ENCODE assay signal across 20 cellular contexts in the genomic region with DNA sequence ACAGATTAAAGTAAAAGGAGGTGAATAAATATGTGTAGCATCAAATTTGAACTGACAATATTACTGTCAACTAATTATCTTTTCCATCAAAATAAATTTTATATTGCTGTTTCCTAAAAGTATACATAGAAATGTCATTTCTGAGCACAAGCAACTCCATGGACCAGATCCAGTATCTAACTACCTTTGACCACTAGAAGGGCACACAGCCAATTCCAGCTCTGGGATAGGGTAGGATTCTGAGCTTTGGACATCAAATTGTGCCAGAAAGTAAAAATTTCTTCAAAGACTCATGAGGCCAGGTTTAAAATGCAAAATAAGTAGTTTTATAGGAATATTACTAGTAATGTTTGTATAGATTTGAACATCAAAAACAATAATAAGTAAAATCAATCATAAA. TPM values are rescaled to one million over a fixed set of nuclear protein-coding genes. Genes with fewer than 3 reads are reported as not detected.
DNase-seq lines count a peak whose midpoint lies in the region; ATAC-seq, FAIRE-seq and TF ChIP-seq lines count a peak whose summit lies in the region.
"Had no signal": no experiment of that assay in that cellular context is flagged by ENCODE, and none has a peak within 500 bp of the region (broad histone marks: within the 10 kb centered on the region; RNA-seq: fewer than 3 reads in every experiment).

No MANE protein-coding gene starts in this region.

- H3K36me3 ChIP-seq in liver (ENCODE audit: control insufficient read depth in 4 of 4, insufficient read depth in 3 of 4, low read depth in 1 of 4, low read length in 3 of 4): peaks cover 3 to 20% (median 12%) of the 10 kb centered on the region in 4 donors
- no peaks in the 10 kb centered on the region for H3K36me3 ChIP-seq in HepG2 (replicated peaks in 1 of 2; ENCODE audit: control insufficient read depth in 1 of 2, insufficient read depth in 2 of 2, low read length in 2 of 2)
- H3K36me3 ChIP-seq in heart left ventricle: no peaks in the 10 kb centered on the region
- H3K36me3 ChIP-seq: BLaER1 treated with 17β-estradiol and CSF1 and Interleukin-3, amounts not matched to agents 10 nM and 100 nM had no signal

- POLR2A ChIA-PET in HepG2 (lab: Yijun Ruan, JAX): no interaction called here

- no TSS peak for BruUV-seq in HepG2 (replicated peaks; lab: Mats Ljungman, UMichigan)

- in situ Hi-C loops in HepG2 (cut with HindIII; ENCODE audit: extremely low pct_ligation_motif_present, low pct_unique_long_range_greater_than_20kb): no loop called here

- DNase-seq in HepG2 (ENCODE audit: low spot score) (no peak), left lobe of liver (ENCODE audit: low spot score) (peak; percentile 77), heart left ventricle (no peak)
- DNase-seq: AML-193; Caco-2; Calu3; CD4-positive, alpha-beta T cell; CD8-positive, alpha-beta T cell; DMS79 treated with DMSO at 0.1 percent for 48 hours; GF-D8 had no signal

- H3K4me1 ChIP-seq in liver (ENCODE audit: control insufficient read depth in 4 of 4, insufficient read depth in 4 of 4, low read length in 3 of 4) (peaks cover 8 to 36% (median 31%) of the 10 kb centered on the region in 4 donors), HepG2 (ENCODE audit: insufficient read depth, low read length) (peaks cover 10% of the 10 kb centered on the region; the same call in 1 of the 2 replicates), heart left ventricle (no peaks in the 10 kb centered on the region)
- H3K4me1 ChIP-seq: A549; BLaER1 treated with 17β-estradiol and CSF1 and Interleukin-3, amounts not matched to agents 10 nM and 100 nM; Caco-2 had no signal

- TF ChIP-seq RAD21 in liver (IDR thresholded peaks at IDR 0.05) (peak; percentile 54 to 58), HepG2 (CRISPR knock-in tag; IDR thresholded peaks at IDR 0.05) (no peak)

- no peak overlapping the region for H3K9ac ChIP-seq in liver (ENCODE audit: low read depth in 1 of 2, low read length in 2 of 2)
- no peak overlapping the region for H3K9ac ChIP-seq in HepG2 (ENCODE audit: insufficient read depth, low read depth, low read length)
- H3K9ac ChIP-seq: BLaER1 treated with 17β-estradiol and CSF1 and Interleukin-3, amounts not matched to agents 10 nM and 100 nM had no signal

- H3K4me3 ChIP-seq in liver (ENCODE audit: low read depth in 1 of 3, low read length in 3 of 3): no peak overlapping the region
- no peak overlapping the region for H3K4me3 ChIP-seq in HepG2 (replicated peaks in 1 of 3; ENCODE audit: insufficient read depth in 1 of 3, low read depth in 2 of 3, low read length in 3 of 3)
- no peak overlapping the region for H3K4me3 ChIP-seq in heart left ventricle
- H3K4me3 ChIP-seq: A549; BLaER1 treated with 17β-estradiol and CSF1 and Interleukin-3, amounts not matched to agents 10 nM and 100 nM had no signal

- H3K27ac ChIP-seq in liver (ENCODE audit: low read depth in 1 of 2, low read length in 2 of 2) (no peak overlapping the region), HepG2 (ENCODE audit: extremely low read length, insufficient read depth, low read length) (no peak overlapping the region), heart left ventricle (no peak overlapping the region)
- H3K27ac ChIP-seq: 22Rv1; A549; BLaER1 treated with 17β-estradiol and CSF1 and Interleukin-3, amounts not matched to agents 10 nM and 100 nM; C4-2B had no signal

- TF ChIP-seq POLR2A in HepG2 (IDR thresholded peaks at IDR 0.05; ENCODE audit: insufficient read depth in 1 of 2, low read depth in 2 of 2, low read length in 2 of 2) (no peak), heart left ventricle (IDR thresholded peaks at IDR 0.05) (no peak)

- ATAC-seq in HepG2 (no peak), left lobe of liver (peak; percentile 75), HG03457 (IDR thresholded peaks at IDR 0.05; ENCODE audit: unreplicated experiment) (no peak), heart left ventricle (no peak)
- ATAC-seq: A549; CD8-positive, alpha-beta T cell had no signal

- no peak overlapping the region for H2AFZ ChIP-seq in HepG2 (ENCODE audit: low read length)

- no peaks in the 10 kb centered on the region for H3K9me3 ChIP-seq in liver (ENCODE audit: control insufficient read depth in 4 of 4, low read length in 3 of 4)
- H3K9me3 ChIP-seq in HepG2 (ENCODE audit: low read length): peaks cover 27% of the 10 kb centered on the region
- H3K9me3 ChIP-seq in heart left ventricle: peaks cover 0 to 18% (median 5%) of the 10 kb centered on the region in 12 donors

- TF ChIP-seq CTCF in liver (IDR thresholded peaks at IDR 0.05; ENCODE audit: low read depth, low read length, missing input control) (peak; percentile 12), HepG2 (CRISPR knock-in tag; IDR thresholded peaks at IDR 0.05) (no peak), heart left ventricle (IDR thresholded peaks at IDR 0.05) (no peak)

- no peak for FAIRE-seq in HepG2 (lab: Jason Lieb, UNC)
- FAIRE-seq: A549, D721Med, G401.6, GM12891, GM18507 had no signal

- H3K4me2 ChIP-seq in HepG2 (ENCODE audit: low read depth, low read length): no peak overlapping the region
- H3K4me2 ChIP-seq: A549; BLaER1 treated with 17β-estradiol and CSF1 and Interleukin-3, amounts not matched to agents 10 nM and 100 nM had no signal

- TF ChIP-seq EP300 in HepG2 (IDR thresholded peaks at IDR 0.05; ENCODE audit: low read depth in 2 of 2, low read length in 2 of 2) (no peak), HepG2 (CRISPR knock-in tag; IDR thresholded peaks at IDR 0.05; ENCODE audit: borderline replicate concordance) (no peak)

- H3K27me3 ChIP-seq in liver (ENCODE audit: control insufficient read depth in 4 of 4, insufficient read depth in 4 of 4, low read length in 3 of 4): no peaks in the 10 kb centered on the region
- H3K27me3 ChIP-seq in HepG2 (ENCODE audit: control insufficient read depth in 1 of 2, insufficient read depth in 2 of 2, low read length in 2 of 2): no peaks in the 10 kb centered on the region
- no peaks in the 10 kb centered on the region for H3K27me3 ChIP-seq in heart left ventricle
- H3K27me3 ChIP-seq: BLaER1 treated with 17β-estradiol and CSF1 and Interleukin-3, amounts not matched to agents 10 nM and 100 nM had no signal

- CTCF ChIA-PET in HepG2 (lab: Yijun Ruan, JAX; ENCODE audit: low intra/inter-chr PET ratio, low total read pairs): no interaction called here

- intact Hi-C loops in HepG2 (cut with micrococcal nuclease; ENCODE audit: unreplicated experiment) (no loop called here), heart left ventricle (cut with DNase I) (no loop called here)

- H3K79me2 ChIP-seq in HepG2 (ENCODE audit: insufficient read depth, low read length): no peaks in the 10 kb centered on the region

- no peaks in the 10 kb centered on the region for H4K20me1 ChIP-seq in HepG2 (ENCODE audit: insufficient read depth, low read length)
- H4K20me1 ChIP-seq: BLaER1 treated with 17β-estradiol and CSF1 and Interleukin-3, amounts not matched to agents 10 nM and 100 nM had no signal

TF ChIP-seq in liver, 16 proteins besides CTCF, POLR2A, EP300 and RAD21:
- TF ChIP-seq SP1 (IDR thresholded peaks at IDR 0.05): peak; percentile 33
- TF ChIP-seq RXRA (IDR thresholded peaks at IDR 0.05): peak; percentile 23 to 58
- peak; percentile 9 for TF ChIP-seq YY1 (IDR thresholded peaks at IDR 0.05)
- no peak for TF ChIP-seq GABPA (IDR thresholded peaks at IDR 0.05 in 1 of 2, conservative IDR thresholded peaks at IDR 0.05 in 1 of 2)
- no peak for TF ChIP-seq FOXA2 (IDR thresholded peaks at IDR 0.05)
- TF ChIP-seq HNF4A (conservative IDR thresholded peaks at IDR 0.05): peak; percentile 82 to 87
- TF ChIP-seq HNF4G (IDR thresholded peaks at IDR 0.05): peak; percentile 77

TF ChIP-seq in HepG2, 621 proteins besides CTCF, POLR2A, EP300 and RAD21 (continues in another document):
- TF ChIP-seq ZNF558 (CRISPR knock-in tag; IDR thresholded peaks at IDR 0.05; ENCODE audit: borderline replicate concordance) (no peak), XBP1 (CRISPR knock-in tag; IDR thresholded peaks at IDR 0.05) (no peak), MXI1 (IDR thresholded peaks at IDR 0.05; ENCODE audit: borderline replicate concordance, low read depth, low read length) (no peak), HCFC1 (IDR thresholded peaks at IDR 0.05; ENCODE audit: low read depth, low read length) (no peak)

RNA-seq across cellular contexts. Expression of a gene that starts 29.7 kb away (rescaled TPM):
- total RNA-seq in liver: 100 to 1,000 TPM in 1 of 2 donors, 10 to 100 TPM in 1; 65.8 to 205 TPM
- 100 to 1,000 TPM; 142 to 292 TPM for polyA plus RNA-seq in liver
- 368 and 551 TPM in 2 replicates for total RNA-seq in HepG2 (2016; rRNA removed; fragmentation: Illumina TruSeq; extraction: Trizol)
- total RNA-seq in HepG2 (2016; cell fraction: cytosol; rRNA removed; fragmentation: Illumina TruSeq; extraction: Trizol; ENCODE audit: low read depth): 134 and 147 TPM in 2 replicates
- 369 and 539 TPM in 2 replicates for total RNA-seq in HepG2 (2016; cell fraction: insoluble cytoplasmic fraction; rRNA removed; fragmentation: Illumina TruSeq; extraction: Trizol)
- 138 and 154 TPM in 2 replicates for total RNA-seq in HepG2 (2016; cell fraction: membrane; rRNA removed; fragmentation: Illumina TruSeq; extraction: Trizol)
- 156 and 162 TPM in 2 replicates for total RNA-seq in HepG2 (2016; cell fraction: nucleus; rRNA removed; fragmentation: Illumina TruSeq; extraction: Trizol)
- 510 and 532 TPM in 2 replicates for polyA plus RNA-seq in HepG2 (2011; rRNA removed)
- polyA plus RNA-seq in HepG2 (2011; cell fraction: cytosol; rRNA removed): 458 and 549 TPM in 2 replicates
- 116 and 167 TPM in 2 replicates for polyA plus RNA-seq in HepG2 (2011; cell fraction: nucleus; rRNA removed)
- polyA plus RNA-seq in HepG2 (2012): 489 and 651 TPM in 2 replicates
- polyA plus RNA-seq in HepG2 (2016; cell fraction: cytosol; fragmentation: Illumina TruSeq; extraction: Trizol; ENCODE audit: low read depth): 110 and 117 TPM in 2 replicates
- polyA plus RNA-seq in HepG2 (2016; cell fraction: insoluble cytoplasmic fraction; fragmentation: Illumina TruSeq; extraction: Trizol; ENCODE audit: low read depth): 384 and 400 TPM in 2 replicates
- polyA plus RNA-seq in HepG2 (2016; cell fraction: membrane; fragmentation: Illumina TruSeq; extraction: Trizol; ENCODE audit: low read depth): 91.8 and 107 TPM in 2 replicates
- 144 and 160 TPM in 2 replicates for polyA plus RNA-seq in HepG2 (2016; cell fraction: nucleus; fragmentation: Illumina TruSeq; extraction: Trizol; ENCODE audit: insufficient read depth, low read depth)
- 210 and 278 TPM in 2 replicates for polyA minus RNA-seq in HepG2 (2011; rRNA and poly(A)+ RNA removed; ENCODE audit: low replicate concordance)
- polyA minus RNA-seq in HepG2 (2011; cell fraction: cytosol; rRNA and poly(A)+ RNA removed): 143 and 173 TPM in 2 replicates
- polyA minus RNA-seq in HepG2 (2011; cell fraction: nucleus; rRNA and poly(A)+ RNA removed): 118 and 193 TPM in 2 replicates
- total RNA-seq in left lobe of liver: 327 TPM
- total RNA-seq in heart left ventricle: 10 to 100 TPM; 13.9 to 25.1 (median 21.1) TPM
- polyA plus RNA-seq in heart left ventricle: 10 to 100 TPM; 17.5 to 23.7 TPM
